Comparison of ENCODE assay signal across 17 cellular contexts in the genomic region with DNA sequence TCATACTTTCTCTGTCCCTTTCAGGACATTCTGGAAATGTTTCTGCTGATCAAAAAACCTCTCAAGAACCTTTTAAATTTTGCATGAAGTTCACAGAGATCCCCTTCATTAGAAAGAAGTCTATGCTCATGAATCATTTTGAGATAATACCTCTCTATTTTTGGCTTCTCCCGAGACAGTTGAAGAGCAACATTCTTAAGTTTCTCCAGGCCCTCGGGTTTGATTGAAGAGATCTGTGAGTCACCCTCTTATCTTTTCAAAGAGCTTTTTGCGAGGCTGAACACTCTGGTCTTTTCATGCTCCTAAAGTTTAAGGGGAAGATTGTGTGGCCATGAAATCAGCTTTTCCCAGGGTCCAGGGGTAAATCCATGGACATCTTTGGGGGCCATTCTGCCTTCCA.
A peak's percentile ranks its signal among the peaks of the same experiment; 100 is the strongest.
DNase-seq lines count a peak whose midpoint lies in the region; ATAC-seq, FAIRE-seq and TF ChIP-seq lines count a peak whose summit lies in the region.
"Had no signal": no experiment of that assay in that cellular context is flagged by ENCODE, and none has a peak within 500 bp of the region (broad histone marks: within the 10 kb centered on the region; RNA-seq: fewer than 3 reads in every experiment).

No MANE protein-coding gene starts in this region.

- peak overlapping the region; percentile 35 for H3K4me2 ChIP-seq in hepatocyte

- no peak overlapping the region for H2AFZ ChIP-seq in hepatocyte

- DNase-seq in HT1080 (ENCODE audit: low read depth) (peak; percentile 43), amniotic epithelial cell (ENCODE audit: low read depth) (peak; percentile 52), hepatocyte (ENCODE audit: low spot score) (peak; percentile 48), urothelium cell line (ENCODE audit: low spot score) (peak; percentile 6), NCI-H2196 (lab: John Stamatoyannopoulos, UW; ENCODE audit: unreplicated experiment) (no peak), KBM-7 (no peak)
- no peak for DNase-seq in activated T-cell treated with anti-CD3 and anti-CD28 coated beads, Interleukin-2, amount 50 U/mL, for 4 hours
- DNase-seq: activated naive CD4-positive, alpha-beta T cell; CD4-positive, CD25-positive, alpha-beta regulatory T cell; GF-D8; left cardiac atrium; naive thymus-derived CD8-positive, alpha-beta T cell; NCI-H1092 treated with DMSO at 0.1 percent for 48 hours; stimulated activated CD4-positive, alpha-beta T cell treated with anti-CD3 and anti-CD28 coated beads, Interleukin-1b, Interleukin-23, amount 100 ng/mL, for 48 hours; thyroid gland; WERI-Rb-1 had no signal

- 10% methylated on average over 3 of the region's 3 CpGs for WGBS in hepatocyte (ENCODE audit: low lambda C conversion rate, missing lambda C conversion rate)

- H3K27me3 Mint-ChIP-seq in activated T-cell treated with anti-CD3 and anti-CD28 coated beads, Interleukin-2, amount 50 U/mL, for 4 hours (ENCODE audit: low read depth) = no peaks in the 10 kb centered on the region
- H3K27me3 Mint-ChIP-seq: CD4-positive, CD25-positive, alpha-beta regulatory T cell had no signal

- no peaks in the 10 kb centered on the region for H3K27me3 ChIP-seq in hepatocyte
- H3K27me3 ChIP-seq: thyroid gland had no signal

- no peak overlapping the region for H3K4me3 ChIP-seq in hepatocyte
- H3K4me3 ChIP-seq: thyroid gland had no signal

- H3K36me3 Mint-ChIP-seq in activated T-cell treated with anti-CD3 and anti-CD28 coated beads, Interleukin-2, amount 50 U/mL, for 4 hours (ENCODE audit: insufficient read depth) = no peaks in the 10 kb centered on the region
- H3K36me3 Mint-ChIP-seq: CD4-positive, CD25-positive, alpha-beta regulatory T cell; naive thymus-derived CD8-positive, alpha-beta T cell had no signal

- no peaks in the 10 kb centered on the region for H4K20me1 ChIP-seq in hepatocyte (ENCODE audit: insufficient read depth, poor library complexity, severe bottlenecking)

- H3K27ac ChIP-seq in hepatocyte = no peak overlapping the region
- H3K27ac ChIP-seq: thyroid gland, WERI-Rb-1 had no signal

- peaks cover 5% of the 10 kb centered on the region for H3K4me1 ChIP-seq in hepatocyte (ENCODE audit: insufficient read depth)
- H3K4me1 ChIP-seq: thyroid gland had no signal

- FAIRE-seq in urothelium cell line (lab: Jason Lieb, UNC) = no peak
- FAIRE-seq: H1 had no signal

- H3K4me3 Mint-ChIP-seq in activated T-cell treated with anti-CD3 and anti-CD28 coated beads, Interleukin-2, amount 50 U/mL, for 4 hours = no peak overlapping the region
- H3K4me3 Mint-ChIP-seq: CD4-positive, CD25-positive, alpha-beta regulatory T cell; naive thymus-derived CD8-positive, alpha-beta T cell had no signal

- no peaks in the 10 kb centered on the region for H3K9me3 ChIP-seq in hepatocyte (ENCODE audit: low read depth)
- H3K9me3 ChIP-seq: thyroid gland had no signal

- H3K9me2 ChIP-seq in hepatocyte (replicated peaks; ENCODE audit: insufficient read depth) = no peaks in the 10 kb centered on the region

- no peak for TF ChIP-seq CTCF in hepatocyte (IDR thresholded peaks at IDR 0.05; ENCODE audit: poor library complexity)

- H3K4me1 Mint-ChIP-seq in activated T-cell treated with anti-CD3 and anti-CD28 coated beads, Interleukin-2, amount 50 U/mL, for 4 hours (ENCODE audit: low read depth) = no peaks in the 10 kb centered on the region
- H3K4me1 Mint-ChIP-seq: CD4-positive, CD25-positive, alpha-beta regulatory T cell; naive thymus-derived CD8-positive, alpha-beta T cell had no signal

- no peaks in the 10 kb centered on the region for H3K36me3 ChIP-seq in hepatocyte (replicated peaks; ENCODE audit: insufficient read depth, low read depth)
- H3K36me3 ChIP-seq: thyroid gland, WERI-Rb-1 had no signal

- no peaks in the 10 kb centered on the region for H3K79me2 ChIP-seq in hepatocyte

- ATAC-seq in activated T-cell treated with anti-CD3 and anti-CD28 coated beads, Interleukin-2, amount 50 U/mL, for 4 hours = no peak
- ATAC-seq: naive thymus-derived CD8-positive, alpha-beta T cell had no signal

- H3K9me3 Mint-ChIP-seq in activated T-cell treated with anti-CD3 and anti-CD28 coated beads, Interleukin-2, amount 50 U/mL, for 4 hours = no peaks in the 10 kb centered on the region

- in situ Hi-C loops in KBM-7 (cut with MboI; ENCODE audit: low pct_unique_long_range_greater_than_20kb, low sequenced_read_pairs) = no loop called here

Comparison
In these comparisons a context has a peak if more than half of its experiments do, and no peak if none do; other contexts are left out.
1. DNase-seq: peak in HT1080 (single experiment), amniotic epithelial cell (single experiment), hepatocyte (single experiment) and urothelium cell line (single experiment); none in NCI-H2196 (single experiment), activated T-cell treated with anti-CD3 and anti-CD28 coated beads, Interleukin-2, amount 50 U/mL, for 4 hours (single experiment) and KBM-7 (single experiment).